18 cellular contexts compared by ENCODE assay signal in the genomic region with DNA sequence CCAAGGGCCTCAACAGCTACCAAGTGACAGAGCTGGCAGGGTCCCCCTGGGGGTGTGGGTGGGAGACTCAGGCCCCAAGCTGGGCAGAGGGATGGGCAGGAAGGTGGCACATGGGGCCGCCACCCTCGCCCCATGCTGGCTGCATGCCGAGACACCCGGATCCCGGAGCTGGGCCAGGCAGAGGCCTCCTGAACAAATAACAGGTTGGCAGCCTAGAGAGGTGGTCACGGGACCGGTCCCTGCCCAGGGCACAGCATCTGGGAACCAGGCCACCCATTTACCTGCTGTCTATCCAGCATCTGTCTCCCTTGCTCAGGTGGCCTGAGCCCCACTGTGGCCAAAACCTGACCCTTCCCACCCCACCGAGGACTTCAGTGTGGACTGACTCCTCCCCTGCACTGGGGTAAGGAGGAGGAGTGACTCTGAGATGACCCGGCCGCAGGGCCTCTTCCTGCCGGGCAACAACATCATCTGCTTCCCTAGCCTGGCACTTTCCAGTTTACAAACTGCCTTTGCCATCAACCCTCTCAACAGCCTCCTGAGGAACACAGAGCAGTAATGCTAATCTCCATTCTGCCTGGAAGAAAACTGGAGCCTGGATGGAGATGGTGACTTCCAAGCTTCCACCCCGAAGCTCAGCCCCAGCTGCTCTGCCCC. TPM values are rescaled to one million over a fixed set of nuclear protein-coding genes. Genes with fewer than 3 reads are reported as not detected.
DNase-seq lines count a peak whose midpoint lies in the region; FAIRE-seq and TF ChIP-seq lines count a peak whose summit lies in the region.
"Had no signal": no experiment of that assay in that cellular context is flagged by ENCODE, and none has a peak within 500 bp of the region (broad histone marks: within the 10 kb centered on the region; RNA-seq: fewer than 3 reads in every experiment).

No MANE protein-coding gene starts in this region.

- H3K79me1 ChIP-seq in mesenchymal stem cell (replicated peaks; ENCODE audit: low read length, poor library complexity, severe bottlenecking) = no peaks in the 10 kb centered on the region

- H3K9me3 Mint-ChIP-seq in astrocyte (ENCODE audit: unreplicated experiment) = peaks cover 2% of the 10 kb centered on the region
- no peaks in the 10 kb centered on the region for H3K9me3 Mint-ChIP-seq in osteocyte (ENCODE audit: unreplicated experiment)

- H3K4me3 ChIP-seq in astrocyte (ENCODE audit: insufficient read depth, low read depth, low read length) (no peak overlapping the region), mesenchymal stem cell (ENCODE audit: insufficient read depth in 1 of 2, low read depth in 1 of 2, low read length in 2 of 2) (no peak overlapping the region), transverse colon (no peak overlapping the region), ascending aorta (no peak overlapping the region)
- H3K4me3 ChIP-seq: BLaER1, dorsolateral prefrontal cortex, skin epidermis had no signal

- TF ChIP-seq CTCF in astrocyte (IDR thresholded peaks at IDR 0.05; ENCODE audit: insufficient read depth, low read depth, low read length) (no peak), transverse colon (IDR thresholded peaks at IDR 0.05) (no peak), ascending aorta (IDR thresholded peaks at IDR 0.05) (no peak), osteocyte (IDR thresholded peaks at IDR 0.05) (no peak)

- H3K27ac ChIP-seq in astrocyte (ENCODE audit: low read depth, low read length) (no peak overlapping the region), mesenchymal stem cell (ENCODE audit: low read length, poor library complexity, severe bottlenecking) (peak overlapping the region; percentile 68), transverse colon (peak overlapping the region; percentile 61 to 69 (median 68)), ascending aorta (no peak overlapping the region)
- H3K27ac ChIP-seq: BLaER1, brain microvascular endothelial cell, skin epidermis had no signal

- H3K18ac ChIP-seq in mesenchymal stem cell (ENCODE audit: low read depth in 1 of 2, low read length in 2 of 2) = no peak overlapping the region

- TF ChIP-seq EP300 in transverse colon (IDR thresholded peaks at IDR 0.05; ENCODE audit: low read depth) = no peak

- H2BK120ac ChIP-seq in mesenchymal stem cell (ENCODE audit: low read depth, low read length) = no peak overlapping the region

- no peak overlapping the region for H4K91ac ChIP-seq in mesenchymal stem cell (ENCODE audit: low read length)

- FAIRE-seq in astrocyte (lab: Jason Lieb, UNC) = no peak

- H3K4ac ChIP-seq in mesenchymal stem cell (ENCODE audit: low read depth in 1 of 2, low read length in 2 of 2) = no peak overlapping the region

- 81% methylated on average over 12 of the region's 12 CpGs for WGBS in mesenchymal stem cell
- 47% methylated on average over 12 of the region's 12 CpGs; no CpG with 5 or more reads in 1 of the 2 donors for WGBS in transverse colon (ENCODE audit: low coverage in 1 of 2), 2 donors

- H3K27me3 ChIP-seq in astrocyte (ENCODE audit: insufficient read depth, low read length) (no peaks in the 10 kb centered on the region), mesenchymal stem cell (ENCODE audit: control insufficient read depth in 1 of 2, insufficient read depth in 1 of 2, low read length in 2 of 2) (peaks cover 4 to 73% of the 10 kb centered on the region in 2 experiments), transverse colon (peaks cover 3% of the 10 kb centered on the region), ascending aorta (no peaks in the 10 kb centered on the region)
- H3K27me3 ChIP-seq: BLaER1, dorsolateral prefrontal cortex had no signal

- H3K4me3 Mint-ChIP-seq in astrocyte (ENCODE audit: unreplicated experiment) = no peak overlapping the region
- no peak overlapping the region for H3K4me3 Mint-ChIP-seq in osteocyte (ENCODE audit: unreplicated experiment)

- peaks cover 11% of the 10 kb centered on the region for H3K27me3 Mint-ChIP-seq in astrocyte (ENCODE audit: low read depth, unreplicated experiment)
- H3K27me3 Mint-ChIP-seq in osteocyte (ENCODE audit: unreplicated experiment) = peaks cover 24% of the 10 kb centered on the region

- peaks cover 17% of the 10 kb centered on the region for H3K4me1 ChIP-seq in astrocyte (ENCODE audit: insufficient read depth, low read length)
- peaks cover 47% of the 10 kb centered on the region for H3K4me1 ChIP-seq in mesenchymal stem cell (ENCODE audit: control insufficient read depth, insufficient read depth, low read depth, low read length)
- peaks cover 0 to 19% (median 10%) of the 10 kb centered on the region in 4 donors for H3K4me1 ChIP-seq in transverse colon
- no peaks in the 10 kb centered on the region for H3K4me1 ChIP-seq in ascending aorta
- H3K4me1 ChIP-seq: BLaER1 had no signal

- peak; percentile 80 for DNase-seq in NCI-H2196 (lab: John Stamatoyannopoulos, UW; ENCODE audit: unreplicated experiment)
- DNase-seq in astrocyte (ENCODE audit: low read depth) = no peak
- DNase-seq in mesenchymal stem cell = no peak
- peak; percentile 60 for DNase-seq in transverse colon
- no peak for DNase-seq in ascending aorta (ENCODE audit: low spot score in 2 of 2)
- DNase-seq in osteocyte (ENCODE audit: extremely low spot score, unreplicated experiment) = no peak
- DNase-seq in NCI-H510A treated with DMSO at 0.1 percent for 48 hours (lab: John Stamatoyannopoulos, UW) = no peak
- DNase-seq in NCI-H748 treated with DMSO at 0.1 percent for 48 hours (lab: John Stamatoyannopoulos, UW) = no peak
- DNase-seq: activated naive CD4-positive, alpha-beta T cell treated with anti-CD3 and anti-CD28 coated beads, Interleukin-2, amount 50 U/mL, for 16 hours; brain microvascular endothelial cell; dorsolateral prefrontal cortex; head of caudate nucleus; Karpas-422; NCI-H1417 treated with DMSO at 0.1 percent for 48 hours; NCI-H446; SK-N-SH had no signal

- no peak overlapping the region for H3K9ac ChIP-seq in astrocyte (ENCODE audit: low read length)
- H3K9ac ChIP-seq in mesenchymal stem cell (ENCODE audit: low read length) = no peak overlapping the region
- H3K9ac ChIP-seq: BLaER1, SK-N-SH had no signal

- peak overlapping the region; percentile 77 for H2BK5ac ChIP-seq in mesenchymal stem cell (ENCODE audit: low read depth, low read length, poor library complexity, severe bottlenecking)

- no peak overlapping the region for H2AFZ ChIP-seq in astrocyte (ENCODE audit: low read depth, low read length)
- no peak overlapping the region for H2AFZ ChIP-seq in mesenchymal stem cell (ENCODE audit: low read depth, low read length)

- no peak overlapping the region for H3K14ac ChIP-seq in mesenchymal stem cell (ENCODE audit: low read length in 2 of 2)

- H4K8ac ChIP-seq in mesenchymal stem cell (ENCODE audit: low read length) = no peak overlapping the region

- H3K36me3 ChIP-seq in astrocyte (ENCODE audit: insufficient read depth, low read length) = no peaks in the 10 kb centered on the region
- no peaks in the 10 kb centered on the region for H3K36me3 ChIP-seq in mesenchymal stem cell (ENCODE audit: control insufficient read depth in 1 of 2, insufficient read depth in 2 of 2, low read depth in 1 of 2, low read length in 2 of 2)
- H3K36me3 ChIP-seq in transverse colon = no peaks in the 10 kb centered on the region
- H3K36me3 ChIP-seq in ascending aorta = no peaks in the 10 kb centered on the region
- H3K36me3 ChIP-seq: BLaER1, brain microvascular endothelial cell had no signal

- H3K9me3 ChIP-seq in astrocyte (ENCODE audit: insufficient read depth, low read depth, low read length) (no peaks in the 10 kb centered on the region), mesenchymal stem cell (ENCODE audit: control insufficient read depth, low read length) (no peaks in the 10 kb centered on the region), transverse colon (no peaks in the 10 kb centered on the region), ascending aorta (no peaks in the 10 kb centered on the region)
- H3K9me3 ChIP-seq: BLaER1, SK-N-SH had no signal

- no peaks in the 10 kb centered on the region for H4K20me1 ChIP-seq in astrocyte (ENCODE audit: insufficient read depth, low read length)

- H3K79me2 ChIP-seq in astrocyte (ENCODE audit: insufficient read depth, low read length) = no peaks in the 10 kb centered on the region

- peaks cover 2% of the 10 kb centered on the region for H3K36me3 Mint-ChIP-seq in astrocyte (ENCODE audit: low read depth, unreplicated experiment)
- H3K36me3 Mint-ChIP-seq in osteocyte (ENCODE audit: unreplicated experiment) = no peaks in the 10 kb centered on the region

- H3K23ac ChIP-seq in mesenchymal stem cell (ENCODE audit: low read length in 2 of 2) = no peak overlapping the region

- H2BK12ac ChIP-seq in mesenchymal stem cell (ENCODE audit: low read length in 2 of 2) = no peak overlapping the region

- H3K4me2 ChIP-seq in astrocyte (ENCODE audit: low read length) = no peak overlapping the region
- no peak overlapping the region for H3K4me2 ChIP-seq in mesenchymal stem cell (ENCODE audit: low read length, poor library complexity, severe bottlenecking)
- H3K4me2 ChIP-seq: BLaER1, SK-N-SH had no signal

- peaks cover 16% of the 10 kb centered on the region for H3K4me1 Mint-ChIP-seq in astrocyte (ENCODE audit: low read depth, unreplicated experiment)
- peaks cover 2% of the 10 kb centered on the region for H3K4me1 Mint-ChIP-seq in osteocyte (ENCODE audit: unreplicated experiment)

- intact Hi-C loops in transverse colon (cut with DNase I; ENCODE audit: low total_unique reads) = no loop called here
- intact Hi-C loops in ascending aorta (cut with DNase I) = no loop called here

- no peak for TF ChIP-seq POLR2A in transverse colon (IDR thresholded peaks at IDR 0.05)

- H3K27ac Mint-ChIP-seq in astrocyte (ENCODE audit: unreplicated experiment) (peak overlapping the region; percentile 7), osteocyte (ENCODE audit: unreplicated experiment) (no peak overlapping the region)

- no peak overlapping the region for H2BK15ac ChIP-seq in mesenchymal stem cell (ENCODE audit: low read depth, poor library complexity, severe bottlenecking)

- H2AK5ac ChIP-seq in mesenchymal stem cell (ENCODE audit: low read length, severe bottlenecking) = peak overlapping the region; percentile 46

- in situ Hi-C loops in transverse colon (cut with MboI; ENCODE audit: low pct_ligation_motif_present in 1 of 4, low pct_unique_long_range_greater_than_20kb in 1 of 4, low sequenced_read_pairs in 3 of 4) = no loop called here

RNA-seq across cellular contexts. Expression of gene RAP1GAP, which starts 34.5 kb away (rescaled TPM):
- total RNA-seq in astrocyte = 3.2 and 5.4 TPM in 2 replicates
- polyA plus RNA-seq in mesenchymal stem cell (2013, experiment 1 of 2) = 0.50 TPM
- 0.62 TPM for polyA plus RNA-seq in mesenchymal stem cell (2013, experiment 2 of 2)
- 10 to 100 TPM; 14.1 to 37.4 (median 28.8) TPM for total RNA-seq in transverse colon
- 0.64 TPM for total RNA-seq in ascending aorta
- total RNA-seq in osteocyte = 3.5 and 3.8 TPM in 2 replicates

Comparison
In these comparisons a context has a peak if more than half of its experiments do, and no peak if none do; other contexts are left out.
1. DNase-seq: peak in NCI-H2196 (single experiment) and transverse colon (single experiment); none in astrocyte (single experiment), mesenchymal stem cell (single experiment), ascending aorta (0 of 2), osteocyte (single experiment), NCI-H510A treated with DMSO at 0.1 percent for 48 hours (single experiment) and NCI-H748 treated with DMSO at 0.1 percent for 48 hours (single experiment).
2. H3K27ac ChIP-seq: peak in mesenchymal stem cell (single experiment) and transverse colon (4 of 4); none in astrocyte (single experiment) and ascending aorta (0 of 2).